In the genomic region with DNA sequence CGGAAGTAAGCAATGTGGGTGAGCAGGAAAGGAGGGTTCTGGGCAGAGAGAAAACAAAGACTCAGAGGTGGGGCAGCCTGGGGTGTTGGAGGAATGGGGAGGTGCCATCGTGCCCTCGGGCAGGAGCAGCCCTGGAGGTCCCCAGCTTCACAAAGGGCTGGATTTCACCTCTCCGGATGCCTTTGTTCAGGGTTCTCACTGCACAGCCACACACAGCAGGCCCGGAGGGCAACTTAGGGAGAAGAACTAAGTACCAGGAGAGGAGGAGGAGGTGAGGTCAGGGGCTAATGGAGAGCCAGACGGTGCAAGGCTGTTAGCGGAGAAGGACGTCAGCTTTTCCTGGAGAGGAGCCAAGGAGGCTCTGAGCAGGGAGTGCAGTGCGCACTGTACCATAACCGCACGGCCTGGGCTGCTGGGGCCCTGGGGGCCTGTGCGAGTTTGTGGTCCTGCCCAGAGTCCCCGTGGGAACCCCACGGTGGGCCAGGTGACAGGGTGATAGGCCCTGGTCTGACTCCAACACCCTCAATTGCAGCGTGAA, we compare ENCODE assay signal across 1 cellular context.
TF ChIP-seq lines count a peak whose summit lies in the region.

No MANE protein-coding gene starts in this region.

TF ChIP-seq in HEK293, 187 proteins besides CTCF, POLR2A, EP300 and RAD21 (continued from another document and continues in another):
- TF ChIP-seq PATZ1 (tag by site-specific recombination; IDR thresholded peaks at IDR 0.05) (peak; percentile 92), ZNF513 (tag by site-specific recombination; IDR thresholded peaks at IDR 0.05) (peak; percentile 64; the same call in 1 of the 2 replicates), PRDM10 (tag by site-specific recombination; IDR thresholded peaks at IDR 0.05) (peak; percentile 72), INSM2 (tag by site-specific recombination; IDR thresholded peaks at IDR 0.05) (peak; percentile 81), ZNF10 (tag by site-specific recombination; IDR thresholded peaks at IDR 0.05) (peak; percentile 57; the same call in 1 of the 2 replicates), GLIS2 (tag by site-specific recombination; IDR thresholded peaks at IDR 0.05) (peak; percentile 86), TRIM28 (IDR thresholded peaks at IDR 0.05; ENCODE audit: borderline replicate concordance, low read length) (peak; percentile 85; the same call in 1 of the 2 replicates), MEIS1 (CRISPR knock-in tag; IDR thresholded peaks at IDR 0.05; ENCODE audit: borderline replicate concordance) (no peak), ZBTB10 (tag by site-specific recombination; IDR thresholded peaks at IDR 0.05) (peak; percentile 73), ZNF530 (tag by site-specific recombination; IDR thresholded peaks at IDR 0.05; ENCODE audit: low read depth) (no peak), PRDM1 (tag by site-specific recombination; IDR thresholded peaks at IDR 0.05) (peak; percentile 64), ZBTB11 (tag by site-specific recombination; conservative IDR thresholded peaks at IDR 0.05; ENCODE audit: low read depth) (peak; percentile 26; the same call in 1 of the 2 replicates), OVOL3 (tag by site-specific recombination; IDR thresholded peaks at IDR 0.05) (no peak), ZNF785 (tag by site-specific recombination; IDR thresholded peaks at IDR 0.05) (no peak), REST (tag by site-specific recombination; IDR thresholded peaks at IDR 0.05) (no peak), ZBTB17 (tag by site-specific recombination; IDR thresholded peaks at IDR 0.05) (peak; percentile 89), ZNF155 (tag by site-specific recombination; IDR thresholded peaks at IDR 0.05) (no peak), ZSCAN4 (tag by site-specific recombination; IDR thresholded peaks at IDR 0.05) (no peak), ZNF366 (tag by site-specific recombination; conservative IDR thresholded peaks at IDR 0.05) (peak; percentile 94), ZNF629 (tag by site-specific recombination; IDR thresholded peaks at IDR 0.05) (peak; percentile 91), GLIS1 (tag by site-specific recombination; IDR thresholded peaks at IDR 0.05) (peak; percentile 79), ZNF677 (tag by site-specific recombination; IDR thresholded peaks at IDR 0.05) (no peak), ZBTB8A (tag by site-specific recombination; IDR thresholded peaks at IDR 0.05) (peak; percentile 79), ZBTB1 (tag by site-specific recombination; IDR thresholded peaks at IDR 0.05) (no peak), ZIC2 (tag by site-specific recombination; IDR thresholded peaks at IDR 0.05) (peak; percentile 99)
- TF ChIP-seq, protein P1, sequence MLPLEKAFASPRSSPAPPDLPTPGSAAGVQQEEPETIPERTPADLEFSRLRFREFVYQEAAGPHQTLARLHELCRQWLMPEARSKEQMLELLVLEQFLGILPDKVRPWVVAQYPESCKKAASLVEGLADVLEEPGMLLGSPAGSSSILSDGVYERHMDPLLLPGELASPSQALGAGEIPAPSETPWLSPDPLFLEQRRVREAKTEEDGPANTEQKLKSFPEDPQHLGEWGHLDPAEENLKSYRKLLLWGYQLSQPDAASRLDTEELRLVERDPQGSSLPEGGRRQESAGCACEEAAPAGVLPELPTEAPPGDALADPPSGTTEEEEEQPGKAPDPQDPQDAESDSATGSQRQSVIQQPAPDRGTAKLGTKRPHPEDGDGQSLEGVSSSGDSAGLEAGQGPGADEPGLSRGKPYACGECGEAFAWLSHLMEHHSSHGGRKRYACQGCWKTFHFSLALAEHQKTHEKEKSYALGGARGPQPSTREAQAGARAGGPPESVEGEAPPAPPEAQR (tag by site-specific recombination; IDR thresholded peaks at IDR 0.05): no peak
